Comparison of ENCODE assay signal across 11 cellular contexts in the genomic region with DNA sequence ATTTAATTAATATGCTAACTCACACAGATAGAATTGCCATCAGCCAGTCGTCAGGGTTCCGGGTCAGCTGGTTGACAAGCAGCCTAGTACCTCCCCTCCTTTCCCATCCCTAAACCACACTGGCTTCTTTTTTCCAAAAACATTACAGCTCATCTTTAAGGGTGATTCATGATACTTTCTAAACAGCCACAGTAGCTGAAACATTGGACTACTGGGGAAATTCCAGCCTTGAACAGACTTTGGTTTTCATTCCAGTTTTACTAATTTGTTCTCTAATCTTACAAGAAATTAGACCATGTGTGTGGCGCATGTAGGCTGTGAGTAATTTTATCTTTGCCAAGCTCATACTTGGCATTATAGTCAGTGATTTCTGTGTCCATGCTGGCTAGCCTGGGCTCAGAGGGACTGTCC.
A peak's percentile ranks its signal among the peaks of the same experiment; 100 is the strongest.
DNase-seq lines count a peak whose midpoint lies in the region; ATAC-seq and TF ChIP-seq lines count a peak whose summit lies in the region.
"Had no signal": no experiment of that assay in that cellular context is flagged by ENCODE, and none has a peak within 500 bp of the region (broad histone marks: within the 10 kb centered on the region; RNA-seq: fewer than 3 reads in every experiment).

No MANE protein-coding gene starts in this region.

- H4K20me1 ChIP-seq in Karpas-422 (ENCODE audit: insufficient read depth, low read depth, low read length): no peaks in the 10 kb centered on the region

- H3K4me1 ChIP-seq in thymus (ENCODE audit: control insufficient read depth, insufficient read depth, low read length) (no peaks in the 10 kb centered on the region), Karpas-422 (ENCODE audit: low read length) (no peaks in the 10 kb centered on the region)

- POLR2A ChIA-PET in activated CD4-positive, alpha-beta T cell treated with anti-CD3 and anti-CD28 coated beads for 36 hours (lab: Charles Lee): no interaction called here
- POLR2A ChIA-PET in activated CD4-positive, alpha-beta memory T cell treated with anti-CD3 and anti-CD28 coated beads, Interleukin-2, amount 10 ng/mL, durations not matched to agents 7 days and 5 days (lab: Charles Lee): interaction anchor here (1.1 kb wide), 1 partner anchor 10 kb away, joined by 3 read pairs; no protein-coding TSS in a partner anchor

- WGBS in thymus: 93% methylated on average over 3 of the region's 3 CpGs

- no peaks in the 10 kb centered on the region for H3K79me2 ChIP-seq in Karpas-422 (ENCODE audit: low read length)

- peak; percentile 18 for DNase-seq in activated CD4-positive, alpha-beta T cell treated with anti-CD3 and anti-CD28 coated beads for 36 hours
- DNase-seq in activated CD4-positive, alpha-beta T cell treated with anti-CD3 and anti-CD28 coated beads, Interleukin-2, amount 50 U/mL, for 1 hour: no peak
- DNase-seq in left cardiac atrium (peak; percentile 29), Karpas-422 (no peak), T-helper 17 cell (no peak)
- no peak for DNase-seq in activated CD4-positive, alpha-beta memory T cell treated with anti-CD3 and anti-CD28 coated beads, Interleukin-2, amount 10 ng/mL, durations not matched to agents 7 days and 5 days

- no peak overlapping the region for H3K9ac ChIP-seq in Karpas-422 (ENCODE audit: low read length)
- H3K9ac ChIP-seq: parathyroid adenoma had no signal

- H3K9me3 ChIP-seq in thymus (ENCODE audit: control insufficient read depth): no peaks in the 10 kb centered on the region
- no peaks in the 10 kb centered on the region for H3K9me3 ChIP-seq in Karpas-422 (ENCODE audit: low read length)
- no peaks in the 10 kb centered on the region for H3K9me3 ChIP-seq in T-helper 17 cell (ENCODE audit: control insufficient read depth, low read length, poor library complexity, severe bottlenecking)

- H3K27ac Mint-ChIP-seq in activated CD4-positive, alpha-beta T cell treated with anti-CD3 and anti-CD28 coated beads for 36 hours: no peak overlapping the region
- no peak overlapping the region for H3K27ac Mint-ChIP-seq in T-helper 17 cell
- H3K27ac Mint-ChIP-seq in activated CD4-positive, alpha-beta memory T cell treated with anti-CD3 and anti-CD28 coated beads, Interleukin-2, amount 10 ng/mL, durations not matched to agents 7 days and 5 days: no peak overlapping the region
- H3K27ac Mint-ChIP-seq: B cell had no signal

- ATAC-seq in activated CD4-positive, alpha-beta T cell treated with anti-CD3 and anti-CD28 coated beads for 36 hours: peak; percentile 83
- ATAC-seq in SK-N-SH treated with all-trans-retinoic acid at 6 μM for 48 hours (peak; percentile 91), left cardiac atrium (peak; percentile 74 to 90), T-helper 17 cell (no peak)
- ATAC-seq: HCT116 had no signal

- H3K36me3 ChIP-seq in thymus (ENCODE audit: control insufficient read depth, insufficient read depth) (no peaks in the 10 kb centered on the region), Karpas-422 (ENCODE audit: insufficient read depth, low read length) (no peaks in the 10 kb centered on the region)

- intact Hi-C loops in activated CD4-positive, alpha-beta T cell treated with anti-CD3 and anti-CD28 coated beads for 36 hours (cut with DNase I, micrococcal nuclease): loop anchor here in 1 of 2 experiments (2.0 kb wide), 1 partner anchor 25 kb away; no protein-coding TSS in a partner anchor
- intact Hi-C loops in left cardiac atrium (cut with DNase I): no loop called here

- no peaks in the 10 kb centered on the region for H3K9me2 ChIP-seq in Karpas-422 (replicated peaks; ENCODE audit: insufficient read depth, low read length)

- H3K9me3 Mint-ChIP-seq in activated CD4-positive, alpha-beta T cell treated with anti-CD3 and anti-CD28 coated beads for 36 hours (ENCODE audit: low read depth): no peaks in the 10 kb centered on the region
- H3K9me3 Mint-ChIP-seq in activated CD4-positive, alpha-beta memory T cell treated with anti-CD3 and anti-CD28 coated beads, Interleukin-2, amount 10 ng/mL, durations not matched to agents 7 days and 5 days: no peaks in the 10 kb centered on the region

- CTCF ChIA-PET in activated CD4-positive, alpha-beta T cell treated with anti-CD3 and anti-CD28 coated beads for 36 hours (lab: Charles Lee): interaction anchor here (0.6 kb wide), 1 partner anchor 261 kb away, joined by 5 read pairs; no protein-coding TSS in a partner anchor
- CTCF ChIA-PET in activated CD4-positive, alpha-beta memory T cell treated with anti-CD3 and anti-CD28 coated beads, Interleukin-2, amount 10 ng/mL, durations not matched to agents 7 days and 5 days (lab: Charles Lee): interaction anchor here (0.8 kb wide), 1 partner anchor 189 kb away, joined by 3 read pairs; no protein-coding TSS in a partner anchor

- H3K36me3 Mint-ChIP-seq in activated CD4-positive, alpha-beta T cell treated with anti-CD3 and anti-CD28 coated beads for 36 hours (ENCODE audit: low read depth): no peaks in the 10 kb centered on the region
- H3K36me3 Mint-ChIP-seq in T-helper 17 cell (ENCODE audit: low read depth): no peaks in the 10 kb centered on the region
- no peaks in the 10 kb centered on the region for H3K36me3 Mint-ChIP-seq in activated CD4-positive, alpha-beta memory T cell treated with anti-CD3 and anti-CD28 coated beads, Interleukin-2, amount 10 ng/mL, durations not matched to agents 7 days and 5 days (ENCODE audit: low read depth)

- H2AFZ ChIP-seq in Karpas-422 (ENCODE audit: low read length): no peak overlapping the region
- H2AFZ ChIP-seq: parathyroid adenoma had no signal

- peaks cover 11% of the 10 kb centered on the region for H3K4me1 Mint-ChIP-seq in activated CD4-positive, alpha-beta T cell treated with anti-CD3 and anti-CD28 coated beads for 36 hours
- H3K4me1 Mint-ChIP-seq in T-helper 17 cell: no peaks in the 10 kb centered on the region
- no peaks in the 10 kb centered on the region for H3K4me1 Mint-ChIP-seq in activated CD4-positive, alpha-beta memory T cell treated with anti-CD3 and anti-CD28 coated beads, Interleukin-2, amount 10 ng/mL, durations not matched to agents 7 days and 5 days

- H3K27ac ChIP-seq in thymus (ENCODE audit: low read depth): peak overlapping the region; percentile 8
- H3K27ac ChIP-seq in Karpas-422 (ENCODE audit: low read length): no peak overlapping the region
- H3K27ac ChIP-seq: parathyroid adenoma had no signal

- H3K27me3 ChIP-seq in thymus (ENCODE audit: control insufficient read depth, insufficient read depth): no peaks in the 10 kb centered on the region
- no peaks in the 10 kb centered on the region for H3K27me3 ChIP-seq in Karpas-422 (ENCODE audit: low read length)

- no peak overlapping the region for H3K4me2 ChIP-seq in Karpas-422 (ENCODE audit: low read depth, low read length, poor library complexity, severe bottlenecking)

- H3K4me3 ChIP-seq in thymus (ENCODE audit: low read length): no peak overlapping the region
- no peak overlapping the region for H3K4me3 ChIP-seq in Karpas-422 (ENCODE audit: low read length)

- peaks cover 17% of the 10 kb centered on the region for H3K27me3 Mint-ChIP-seq in activated CD4-positive, alpha-beta T cell treated with anti-CD3 and anti-CD28 coated beads for 36 hours
- H3K27me3 Mint-ChIP-seq in T-helper 17 cell: peaks cover 38% of the 10 kb centered on the region
- peaks cover 13% of the 10 kb centered on the region for H3K27me3 Mint-ChIP-seq in activated CD4-positive, alpha-beta memory T cell treated with anti-CD3 and anti-CD28 coated beads, Interleukin-2, amount 10 ng/mL, durations not matched to agents 7 days and 5 days
- H3K27me3 Mint-ChIP-seq: B cell had no signal

- H3K4me3 Mint-ChIP-seq in activated CD4-positive, alpha-beta T cell treated with anti-CD3 and anti-CD28 coated beads for 36 hours: no peak overlapping the region
- no peak overlapping the region for H3K4me3 Mint-ChIP-seq in T-helper 17 cell
- no peak overlapping the region for H3K4me3 Mint-ChIP-seq in activated CD4-positive, alpha-beta memory T cell treated with anti-CD3 and anti-CD28 coated beads, Interleukin-2, amount 10 ng/mL, durations not matched to agents 7 days and 5 days
- H3K4me3 Mint-ChIP-seq: B cell had no signal

TF ChIP-seq in SK-N-SH treated with all-trans-retinoic acid at 6 μM for 48 hours, 23 proteins besides CTCF, POLR2A, EP300 and RAD21:
- TF ChIP-seq ISL1 (CRISPR knock-in tag; IDR thresholded peaks at IDR 0.05) (peak; percentile 44), TCF4 (CRISPR knock-in tag; IDR thresholded peaks at IDR 0.05; ENCODE audit: borderline replicate concordance) (no peak)

Comparison
In these comparisons a context has a peak if more than half of its experiments do, and no peak if none do; other contexts are left out.
1. DNase-seq: peak in activated CD4-positive, alpha-beta T cell treated with anti-CD3 and anti-CD28 coated beads for 36 hours (single experiment) and left cardiac atrium (single experiment); none in activated CD4-positive, alpha-beta T cell treated with anti-CD3 and anti-CD28 coated beads, Interleukin-2, amount 50 U/mL, for 1 hour (single experiment), Karpas-422 (single experiment), T-helper 17 cell (0 of 3) and activated CD4-positive, alpha-beta memory T cell treated with anti-CD3 and anti-CD28 coated beads, Interleukin-2, amount 10 ng/mL, durations not matched to agents 7 days and 5 days (single experiment).